Comparison of ENCODE assay signal across 1 cellular context in the genomic region with DNA sequence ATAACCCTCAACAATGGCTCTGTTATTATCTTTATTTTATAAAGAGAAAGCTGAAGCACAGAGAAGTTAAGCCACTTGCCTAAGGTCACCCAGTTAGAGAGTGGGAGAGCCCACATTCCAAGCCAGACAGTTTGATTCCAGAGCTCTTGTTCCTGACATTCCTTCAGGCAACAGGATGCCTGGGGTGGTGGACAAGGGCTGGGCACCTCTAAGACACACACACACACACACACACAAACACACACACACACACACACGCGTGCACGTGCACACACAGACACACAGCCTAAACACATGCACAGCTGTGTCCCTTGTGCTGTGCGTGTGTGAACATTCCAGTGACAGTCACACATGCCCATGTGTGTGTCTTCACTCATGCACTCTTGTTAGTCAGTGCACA.
TF ChIP-seq lines count a peak whose summit lies in the region.

No MANE protein-coding gene starts in this region.

TF ChIP-seq in HEK293, 187 proteins besides CTCF, POLR2A, EP300 and RAD21 (continued from another document):
- no peak for TF ChIP-seq ZNF274 (IDR thresholded peaks at IDR 0.05; ENCODE audit: low read length)
- no peak for TF ChIP-seq ZNF274 (tag by site-specific recombination; IDR thresholded peaks at IDR 0.05; ENCODE audit: borderline replicate concordance)
- TF ChIP-seq, protein P1, sequence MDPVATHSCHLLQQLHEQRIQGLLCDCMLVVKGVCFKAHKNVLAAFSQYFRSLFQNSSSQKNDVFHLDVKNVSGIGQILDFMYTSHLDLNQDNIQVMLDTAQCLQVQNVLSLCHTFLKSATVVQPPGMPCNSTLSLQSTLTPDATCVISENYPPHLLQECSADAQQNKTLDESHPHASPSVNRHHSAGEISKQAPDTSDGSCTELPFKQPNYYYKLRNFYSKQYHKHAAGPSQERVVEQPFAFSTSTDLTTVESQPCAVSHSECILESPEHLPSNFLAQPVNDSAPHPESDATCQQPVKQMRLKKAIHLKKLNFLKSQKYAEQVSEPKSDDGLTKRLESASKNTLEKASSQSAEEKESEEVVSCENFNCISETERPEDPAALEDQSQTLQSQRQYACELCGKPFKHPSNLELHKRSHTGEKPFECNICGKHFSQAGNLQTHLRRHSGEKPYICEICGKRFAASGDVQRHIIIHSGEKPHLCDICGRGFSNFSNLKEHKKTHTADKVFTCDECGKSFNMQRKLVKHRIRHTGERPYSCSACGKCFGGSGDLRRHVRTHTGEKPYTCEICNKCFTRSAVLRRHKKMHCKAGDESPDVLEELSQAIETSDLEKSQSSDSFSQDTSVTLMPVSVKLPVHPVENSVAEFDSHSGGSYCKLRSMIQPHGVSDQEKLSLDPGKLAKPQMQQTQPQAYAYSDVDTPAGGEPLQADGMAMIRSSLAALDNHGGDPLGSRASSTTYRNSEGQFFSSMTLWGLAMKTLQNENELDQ (tag by site-specific recombination; IDR thresholded peaks at IDR 0.05; ENCODE audit: low read depth): no peak
- no peak for TF ChIP-seq OVOL3 (tag by site-specific recombination; IDR thresholded peaks at IDR 0.05)
- TF ChIP-seq ZNF366 (tag by site-specific recombination; conservative IDR thresholded peaks at IDR 0.05): no peak
- TF ChIP-seq ZSCAN4 (tag by site-specific recombination; IDR thresholded peaks at IDR 0.05): peak; percentile 81
